ENCODE assay signal across 9 cellular contexts in genomic region chr9:36189978-36190377, GRCh38. TPM values are rescaled to one million over a fixed set of nuclear protein-coding genes. Genes with fewer than 3 reads are reported as not detected.
DNase-seq lines count a peak whose midpoint lies in the region; ATAC-seq and TF ChIP-seq lines count a peak whose summit lies in the region.
"Had no signal": no experiment of that assay in that cellular context is flagged by ENCODE, and none has a peak within 500 bp of the region (broad histone marks: within the 10 kb centered on the region; RNA-seq: fewer than 3 reads in every experiment).

No MANE protein-coding gene starts in this region.

- peak overlapping the region; percentile 85 for H3K4me2 ChIP-seq in fibroblast of lung (ENCODE audit: extremely low read depth, insufficient read depth, low read length)

- peaks cover 12% of the 10 kb centered on the region for H3K4me1 ChIP-seq in fibroblast of lung (ENCODE audit: control insufficient read depth, extremely low read depth, insufficient read depth, low read length)

- H3K79me2 ChIP-seq in fibroblast of lung (ENCODE audit: control insufficient read depth, insufficient read depth, low read length) = peaks cover 42% of the 10 kb centered on the region

- H3K4me3 ChIP-seq in fibroblast of lung (replicated peaks in 1 of 4; ENCODE audit: control extremely low read depth in 1 of 4, insufficient read depth in 1 of 4, low read depth in 3 of 4, low read length in 4 of 4) = peak overlapping the region; percentile 62 to 99 (median 82)
- peak overlapping the region; percentile 87 for H3K4me3 ChIP-seq in retinal pigment epithelial cell (ENCODE audit: low read length)

- TF ChIP-seq CTCF in GM13977 (IDR thresholded peaks at IDR 0.05; ENCODE audit: extremely low read depth, insufficient read depth, missing control alignments) (peak; percentile 24), RWPE1 (conservative IDR thresholded peaks at IDR 0.05; ENCODE audit: low read depth) (no peak), fibroblast of lung (conservative IDR thresholded peaks at IDR 0.05 in 1 of 2, IDR thresholded peaks at IDR 0.05 in 1 of 2; ENCODE audit: low read depth in 1 of 2, low read length in 2 of 2) (no peak), retinal pigment epithelial cell (conservative IDR thresholded peaks at IDR 0.05; ENCODE audit: low read depth, low read length) (no peak)

- H3K9ac ChIP-seq in fibroblast of lung (ENCODE audit: insufficient read depth, low read length) = no peak overlapping the region

- H3K27me3 ChIP-seq in fibroblast of lung (ENCODE audit: control insufficient read depth, insufficient read depth, low read length) = no peaks in the 10 kb centered on the region

- in situ Hi-C loops in GM13977 (cut with MboI; ENCODE audit: low pct_unique_long_range_greater_than_20kb, low sequenced_read_pairs, unreplicated experiment) = no loop called here

- CTCF ChIA-PET in RWPE1 (lab: Yijun Ruan, JAX) = interaction anchor here (0.6 to 2.0 kb wide), 8 partner anchors 21 to 429 kb away, joined by 3 to 6 read pairs (median 5); partner anchors contain the start of gene CCIN

- peaks cover 2% of the 10 kb centered on the region for H4K20me1 ChIP-seq in fibroblast of lung (ENCODE audit: control insufficient read depth, extremely low read depth, insufficient read depth, low read length)

- no peaks in the 10 kb centered on the region for H3K9me3 ChIP-seq in fibroblast of lung (ENCODE audit: control insufficient read depth, insufficient read depth, low read depth, low read length)

- ATAC-seq in GM18870 (IDR thresholded peaks at IDR 0.05; ENCODE audit: unreplicated experiment) (no peak), GM19463 (IDR thresholded peaks at IDR 0.05; ENCODE audit: unreplicated experiment) (no peak), HG03432 (IDR thresholded peaks at IDR 0.05; ENCODE audit: unreplicated experiment) (no peak)

- POLR2A ChIA-PET in RWPE1 (lab: Yijun Ruan, JAX; ENCODE audit: low non-redundant PET) = interaction anchor here (0.9 kb wide), 1 partner anchor 139 kb away, joined by 3 read pairs; no protein-coding TSS in a partner anchor

- DNase-seq in GM13977 (ENCODE audit: low spot score) (no peak), RWPE1 (ENCODE audit: low spot score) (no peak), fibroblast of lung (ENCODE audit: low read depth in 2 of 2) (no peak), retinal pigment epithelial cell (ENCODE audit: low read depth) (no peak), T1000 (lab: John Stamatoyannopoulos, UW) (no peak)

- H2AFZ ChIP-seq in fibroblast of lung (ENCODE audit: low read length) = no peak overlapping the region

- no peaks in the 10 kb centered on the region for H3K36me3 ChIP-seq in fibroblast of lung (ENCODE audit: control insufficient read depth, insufficient read depth, low read length)

- H3K27ac ChIP-seq in RWPE1 = peak overlapping the region; percentile 82
- peak overlapping the region; percentile 86 for H3K27ac ChIP-seq in fibroblast of lung (ENCODE audit: insufficient read depth, low read length)

RNA-seq across cellular contexts. Expression of gene CLTA, which starts 0.7 kb away (rescaled TPM):
- total RNA-seq in fibroblast of lung = 238 and 302 TPM in 2 replicates
- 341 and 388 TPM in 2 replicates for polyA plus RNA-seq in fibroblast of lung
- 301 and 374 TPM in 2 replicates for polyA plus RNA-seq in fibroblast of lung (2012)
- polyA minus RNA-seq in fibroblast of lung (ENCODE audit: low replicate concordance) = 46.5 and 77.4 TPM in 2 replicates

RNA-seq across cellular contexts. Expression of gene CCIN, which starts 20.8 kb away (rescaled TPM):
- total RNA-seq in fibroblast of lung = 1.0 and 1.3 TPM in 2 replicates
- polyA plus RNA-seq in fibroblast of lung = 0.40 and 0.55 TPM in 2 replicates
- polyA plus RNA-seq in fibroblast of lung (2012) = 0.58 and 0.66 TPM in 2 replicates
- polyA minus RNA-seq in fibroblast of lung (ENCODE audit: low replicate concordance) = 0.63 and 4.3 TPM in 2 replicates
- total RNA-seq: activated CD8-positive, alpha-beta memory T cell treated with anti-CD3 and anti-CD28 coated beads for 36 hours had no signal

RNA-seq across cellular contexts. Expression of gene GLIPR2, which starts 53.4 kb away (rescaled TPM):
- 40.0 and 47.8 TPM in 2 replicates for total RNA-seq in fibroblast of lung
- polyA plus RNA-seq in fibroblast of lung = 57.8 and 108 TPM in 2 replicates
- polyA plus RNA-seq in fibroblast of lung (2012) = 44.5 and 88.5 TPM in 2 replicates
- polyA minus RNA-seq in fibroblast of lung (ENCODE audit: low replicate concordance) = 40.5 and 42.1 TPM in 2 replicates
